8 cellular contexts compared by ENCODE assay signal in genomic region chr17:48646183-48647102, GRCh38. TPM values are rescaled to one million over a fixed set of nuclear protein-coding genes. Genes with fewer than 3 reads are reported as not detected.
DNase-seq lines count a peak whose midpoint lies in the region; ATAC-seq and TF ChIP-seq lines count a peak whose summit lies in the region.

No MANE protein-coding gene starts in this region.

- H3K36me3 ChIP-seq in HUES48 (ENCODE audit: control insufficient read depth, insufficient read depth, low read length) (no peaks in the 10 kb centered on the region), mucosa of rectum (ENCODE audit: control insufficient read depth in 2 of 2, insufficient read depth in 2 of 2, low read length in 2 of 2) (no peaks in the 10 kb centered on the region), heart right ventricle (no peaks in the 10 kb centered on the region)

- no peak for ATAC-seq in heart right ventricle

- H3K9me3 Mint-ChIP-seq in activated T-helper 2 cell treated with anti-CD3 and anti-CD28 coated beads, Interferon-gamma antibody, Interleukin-2, Interleukin-4, amounts not matched to agents 10 μg/mL and 5 μg/mL and 100 μg/mL, durations not matched to agents 14 hours and 24 hours and 36 hours, result no peaks in the 10 kb centered on the region

- H3K27ac Mint-ChIP-seq in activated T-helper 2 cell treated with anti-CD3 and anti-CD28 coated beads, Interferon-gamma antibody, Interleukin-2, Interleukin-4, amounts not matched to agents 10 μg/mL and 5 μg/mL and 100 μg/mL, durations not matched to agents 14 hours and 24 hours and 36 hours, result no peak overlapping the region

- H3K4me3 Mint-ChIP-seq in activated T-helper 2 cell treated with anti-CD3 and anti-CD28 coated beads, Interferon-gamma antibody, Interleukin-2, Interleukin-4, amounts not matched to agents 10 μg/mL and 5 μg/mL and 100 μg/mL, durations not matched to agents 14 hours and 24 hours and 36 hours (ENCODE audit: low read depth), result peak overlapping the region; percentile 75

- peaks cover 75% of the 10 kb centered on the region for H3K27me3 Mint-ChIP-seq in activated T-helper 2 cell treated with anti-CD3 and anti-CD28 coated beads, Interferon-gamma antibody, Interleukin-2, Interleukin-4, amounts not matched to agents 10 μg/mL and 5 μg/mL and 100 μg/mL, durations not matched to agents 14 hours and 24 hours and 36 hours (ENCODE audit: low read depth)

- no peak for TF ChIP-seq CTCF in heart right ventricle (IDR thresholded peaks at IDR 0.05)

- DNase-seq in COLO668 (lab: John Stamatoyannopoulos, UW; ENCODE audit: unreplicated experiment), result peak; percentile 23
- no peak for DNase-seq in activated T-helper 2 cell treated with anti-CD3 and anti-CD28 coated beads, Interferon-gamma antibody, Interleukin-2, Interleukin-4, amounts not matched to agents 10 μg/mL and 5 μg/mL and 100 μg/mL, durations not matched to agents 14 hours and 24 hours and 36 hours (ENCODE audit: low spot score)
- DNase-seq in SIG-M5 (lab: John Stamatoyannopoulos, UW), result no peak
- no peak for DNase-seq in kidney glomerular epithelial cell (lab: John Stamatoyannopoulos, UW)
- no peak for DNase-seq in H4 (ENCODE audit: low spot score)
- DNase-seq in heart right ventricle, result no peak

- H3K9me3 ChIP-seq in HUES48 (ENCODE audit: control insufficient read depth, insufficient read depth, low read length) (no peaks in the 10 kb centered on the region), mucosa of rectum (ENCODE audit: control insufficient read depth in 2 of 2, low read length in 2 of 2) (no peaks in the 10 kb centered on the region), heart right ventricle (no peaks in the 10 kb centered on the region)

- H3K9ac ChIP-seq in HUES48 (ENCODE audit: low read depth, low read length) (no peak overlapping the region), mucosa of rectum (ENCODE audit: low read depth in 1 of 2, low read length in 2 of 2) (peak overlapping the region; percentile 92 to 98)

- H3K4me1 Mint-ChIP-seq in activated T-helper 2 cell treated with anti-CD3 and anti-CD28 coated beads, Interferon-gamma antibody, Interleukin-2, Interleukin-4, amounts not matched to agents 10 μg/mL and 5 μg/mL and 100 μg/mL, durations not matched to agents 14 hours and 24 hours and 36 hours (ENCODE audit: low read depth), result peaks cover 14% of the 10 kb centered on the region

- WGBS in heart right ventricle, 2 donors, result 1 to 2% methylated on average over 80 of the region's 80 CpGs

- H3K4me3 ChIP-seq in HUES48 (ENCODE audit: low read depth, low read length) (peak overlapping the region; percentile 46), mucosa of rectum (ENCODE audit: low read length in 2 of 2) (peak overlapping the region; percentile 74 to 89), heart right ventricle (peak overlapping the region in 2 of 10 donors; percentile 6 to 48)

- H3K36me3 Mint-ChIP-seq in activated T-helper 2 cell treated with anti-CD3 and anti-CD28 coated beads, Interferon-gamma antibody, Interleukin-2, Interleukin-4, amounts not matched to agents 10 μg/mL and 5 μg/mL and 100 μg/mL, durations not matched to agents 14 hours and 24 hours and 36 hours (ENCODE audit: low read depth), result no peaks in the 10 kb centered on the region

- intact Hi-C loops in activated T-helper 2 cell treated with anti-CD3 and anti-CD28 coated beads, Interferon-gamma antibody, Interleukin-2, Interleukin-4, amounts not matched to agents 10 μg/mL and 5 μg/mL and 100 μg/mL, durations not matched to agents 14 hours and 24 hours and 36 hours (cut with micrococcal nuclease), result loop anchor here (5.0 kb wide), 1 partner anchor 34 kb away; the partner anchor contains the start of gene HOXB7
- intact Hi-C loops in heart right ventricle (cut with DNase I), result no loop called here

- H3K27me3 ChIP-seq in HUES48 (ENCODE audit: control insufficient read depth, insufficient read depth, low read length) (peaks cover 91% of the 10 kb centered on the region), mucosa of rectum (ENCODE audit: control insufficient read depth in 2 of 2, insufficient read depth in 2 of 2, low read length in 2 of 2) (peaks cover 4% of the 10 kb centered on the region in 2 donors), heart right ventricle (peaks cover 33 to 99% (median 98%) of the 10 kb centered on the region in 7 donors)

- H3K4me1 ChIP-seq in HUES48 (ENCODE audit: control insufficient read depth, insufficient read depth, low read length), result peaks cover 10% of the 10 kb centered on the region
- peaks cover 11 to 25% of the 10 kb centered on the region in 2 donors for H3K4me1 ChIP-seq in mucosa of rectum (ENCODE audit: control insufficient read depth in 2 of 2, insufficient read depth in 2 of 2, low read length in 2 of 2)
- H3K4me1 ChIP-seq in heart right ventricle, result peaks cover 0 to 20% (median 4%) of the 10 kb centered on the region in 9 donors

- H3K27ac ChIP-seq in HUES48 (ENCODE audit: low read depth, low read length) (no peak overlapping the region), mucosa of rectum (ENCODE audit: low read depth in 2 of 2, low read length in 2 of 2) (peak overlapping the region; percentile 94), heart right ventricle (no peak overlapping the region)

RNA-seq across cellular contexts. Expression of gene HOXB9, which starts 20.3 kb away (rescaled TPM):
- 0.16 TPM in 2 replicates for total RNA-seq in activated T-helper 2 cell treated with anti-CD3 and anti-CD28 coated beads, Interferon-gamma antibody, Interleukin-2, Interleukin-4, amounts not matched to agents 10 μg/mL and 5 μg/mL and 100 μg/mL, durations not matched to agents 14 hours and 24 hours and 36 hours
- total RNA-seq in H4 (2014; rRNA removed; shearing (Covaris generic)), result 23.1 and 26.1 TPM in 2 replicates
- total RNA-seq in heart right ventricle, result not detected
- polyA plus RNA-seq in heart right ventricle, result not detected

RNA-seq across cellular contexts. Expression of gene HOXB8, which starts 31.4 kb away (rescaled TPM):
- total RNA-seq in activated T-helper 2 cell treated with anti-CD3 and anti-CD28 coated beads, Interferon-gamma antibody, Interleukin-2, Interleukin-4, amounts not matched to agents 10 μg/mL and 5 μg/mL and 100 μg/mL, durations not matched to agents 14 hours and 24 hours and 36 hours, result not detected in 2 replicates
- total RNA-seq in H4 (2014; rRNA removed; shearing (Covaris generic)), result 1.2 and 6.3 TPM in 2 replicates
- under 1 TPM in 1 of 10 donors, not detected in 9; 0.55 TPM for total RNA-seq in heart right ventricle
- polyA plus RNA-seq in heart right ventricle, result not detected

RNA-seq across cellular contexts. Expression of gene HOXB7, which starts 35.6 kb away (rescaled TPM):
- 0.39 and 0.64 TPM in 2 replicates for total RNA-seq in activated T-helper 2 cell treated with anti-CD3 and anti-CD28 coated beads, Interferon-gamma antibody, Interleukin-2, Interleukin-4, amounts not matched to agents 10 μg/mL and 5 μg/mL and 100 μg/mL, durations not matched to agents 14 hours and 24 hours and 36 hours
- total RNA-seq in H4 (2014; rRNA removed; shearing (Covaris generic)), result 21.2 and 22.4 TPM in 2 replicates
- under 1 TPM in 4 of 10 donors, not detected in 6; 0.25 to 0.62 (median 0.45) TPM for total RNA-seq in heart right ventricle
- under 1 TPM; 0.13 to 0.29 TPM for polyA plus RNA-seq in heart right ventricle

RNA-seq across cellular contexts. Expression of gene HOXB6, which starts 41.7 kb away (rescaled TPM):
- total RNA-seq in activated T-helper 2 cell treated with anti-CD3 and anti-CD28 coated beads, Interferon-gamma antibody, Interleukin-2, Interleukin-4, amounts not matched to agents 10 μg/mL and 5 μg/mL and 100 μg/mL, durations not matched to agents 14 hours and 24 hours and 36 hours, result 0.52 and 0.62 TPM in 2 replicates
- 1.4 and 3.1 TPM in 2 replicates for total RNA-seq in H4 (2014; rRNA removed; shearing (Covaris generic))
- total RNA-seq in heart right ventricle, result 1 to 10 TPM in 1 of 10 donors, under 1 TPM in 7, not detected in 2; 0.14 to 1.2 (median 0.33) TPM
- polyA plus RNA-seq in heart right ventricle, result under 1 TPM; 0.88 to 0.96 TPM

RNA-seq across cellular contexts. Expression of gene HOXB5, which starts 52.9 kb away (rescaled TPM):
- total RNA-seq in activated T-helper 2 cell treated with anti-CD3 and anti-CD28 coated beads, Interferon-gamma antibody, Interleukin-2, Interleukin-4, amounts not matched to agents 10 μg/mL and 5 μg/mL and 100 μg/mL, durations not matched to agents 14 hours and 24 hours and 36 hours, result not detected in 2 replicates
- total RNA-seq in H4 (2014; rRNA removed; shearing (Covaris generic)), result 0.43 TPM in 1 of 2 replicates, not detected in the other
- total RNA-seq in heart right ventricle, result under 1 TPM in 1 of 10 donors, not detected in 9; 0.18 TPM
- polyA plus RNA-seq in heart right ventricle, result under 1 TPM; 0.06 to 0.15 TPM

Comparison
In these comparisons a context has a peak if more than half of its experiments do, and no peak if none do; other contexts are left out.
1. H3K27ac ChIP-seq: peak in mucosa of rectum (2 of 2); none in HUES48 (single experiment) and heart right ventricle (0 of 10).
2. RNA of gene HOXB9, which starts 20.3 kb away (total RNA-seq): 23.1 to 26.1 TPM in H4; 0.16 TPM in activated T-helper 2 cell treated with anti-CD3 and anti-CD28 coated beads, Interferon-gamma antibody, Interleukin-2, Interleukin-4, amounts not matched to agents 10 μg/mL and 5 μg/mL and 100 μg/mL, durations not matched to agents 14 hours and 24 hours and 36 hours and not detected in heart right ventricle; every median in the first group is over 10 times any median in the second.
3. RNA of gene HOXB7, which starts 35.6 kb away (total RNA-seq): 21.2 to 22.4 TPM in H4; 0.39 to 0.64 TPM in activated T-helper 2 cell treated with anti-CD3 and anti-CD28 coated beads, Interferon-gamma antibody, Interleukin-2, Interleukin-4, amounts not matched to agents 10 μg/mL and 5 μg/mL and 100 μg/mL, durations not matched to agents 14 hours and 24 hours and 36 hours and 0.25 to 0.62 TPM in heart right ventricle; every median in the first group is over 10 times any median in the second.